In the genomic region with DNA sequence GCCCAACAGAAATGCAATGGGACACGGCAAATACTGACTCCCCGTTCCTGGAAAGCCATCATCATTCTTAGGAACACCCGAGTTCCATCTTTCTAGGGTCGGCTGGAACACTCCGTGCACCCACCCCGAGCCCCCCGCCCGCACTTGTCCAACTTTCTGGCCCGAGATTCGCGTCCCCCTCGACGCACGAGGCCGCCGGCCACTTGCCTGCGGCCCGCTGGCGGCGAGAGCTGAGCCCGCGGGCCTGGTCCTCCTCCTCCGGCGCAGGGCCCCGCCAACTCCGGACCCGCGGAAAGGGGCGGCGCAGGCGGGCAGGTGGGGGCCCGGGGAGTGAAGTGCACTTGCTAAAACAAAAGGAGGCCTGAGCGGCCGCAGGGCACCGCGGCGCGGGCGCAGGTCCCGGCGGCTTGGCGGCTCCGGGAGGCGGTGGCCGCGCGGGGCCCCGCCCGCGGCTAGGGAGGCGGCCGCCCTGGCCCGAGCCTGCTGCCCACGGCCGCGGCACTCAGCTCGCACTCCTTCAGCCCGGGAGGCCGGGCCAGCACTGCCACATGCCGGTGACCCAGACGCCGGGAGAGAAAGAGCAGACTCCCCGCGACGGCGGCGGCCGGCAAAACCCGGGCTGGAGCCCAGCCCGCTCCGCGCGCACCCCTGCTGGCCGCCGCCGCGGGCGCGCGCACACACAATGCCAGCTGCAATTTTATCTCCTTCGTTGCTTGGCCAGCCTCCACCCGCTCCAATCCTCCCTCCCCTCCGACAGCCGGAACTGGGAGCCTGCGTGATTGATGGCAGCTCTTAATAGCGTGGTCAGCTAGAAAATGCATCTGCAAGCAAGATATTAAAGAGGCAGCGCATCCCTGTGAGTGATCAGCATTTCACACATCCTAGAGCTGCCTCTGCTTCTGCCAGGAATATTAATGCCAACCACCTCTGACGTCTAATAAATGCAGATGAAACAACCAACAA, we compare ENCODE assay signal across 1 cellular context.
A peak's percentile ranks its signal among the peaks of the same experiment; 100 is the strongest.
TF ChIP-seq lines count a peak whose summit lies in the region.

No MANE protein-coding gene starts in this region.

TF ChIP-seq in K562, 482 proteins besides CTCF, POLR2A, EP300 and RAD21 (continued from another document and continues in another):
- TF ChIP-seq ZNF239 (CRISPR knock-in tag; IDR thresholded peaks at IDR 0.05) (peak; percentile 53; the same call in 1 of the 2 replicates), ZNF175 (CRISPR knock-in tag; IDR thresholded peaks at IDR 0.05; ENCODE audit: low read depth) (peak; percentile 87), FIP1L1 (IDR thresholded peaks at IDR 0.05; ENCODE audit: low read depth, low read length, poor library complexity, severe bottlenecking) (peak; percentile 97), IRF2 (CRISPR knock-in tag; IDR thresholded peaks at IDR 0.05) (no peak), FOXJ3 (CRISPR knock-in tag; IDR thresholded peaks at IDR 0.05) (no peak), MYNN (IDR thresholded peaks at IDR 0.05) (peak; percentile 61; the same call in 1 of the 2 replicates), MYNN (CRISPR knock-in tag; IDR thresholded peaks at IDR 0.05) (no peak), SIN3A (IDR thresholded peaks at IDR 0.05; ENCODE audit: borderline replicate concordance in 2 of 2, control insufficient read depth in 1 of 2, low read depth in 2 of 2, low read length in 2 of 2) (peak in 1 of 2 experiments; percentile 90; a peak in 1 of 4 replicates), RBM25 (IDR thresholded peaks at IDR 0.05; ENCODE audit: low read depth, low read length, severe bottlenecking) (peak; percentile 56), L3MBTL2 (IDR thresholded peaks at IDR 0.05) (peak; percentile 90), NFIC (IDR thresholded peaks at IDR 0.05) (peak; percentile 74), RFX5 (IDR thresholded peaks at IDR 0.05; ENCODE audit: low read depth, low read length) (0 out of 2 replicates have a peak, but pooled peaks have one; percentile 22), ZNF24 (IDR thresholded peaks at IDR 0.05) (peak; percentile 75), SIN3B (IDR thresholded peaks at IDR 0.05; ENCODE audit: low read depth) (0 out of 2 replicates have a peak, but pooled peaks have one; percentile 59), BACH1 (tag; IDR thresholded peaks at IDR 0.05) (no peak), ZNF3 (CRISPR knock-in tag; IDR thresholded peaks at IDR 0.05) (no peak), HCFC1 (IDR thresholded peaks at IDR 0.05; ENCODE audit: low read depth, low read length) (peak; percentile 67), GABPA (tag; conservative IDR thresholded peaks at IDR 0.05; ENCODE audit: low read depth) (peak; percentile 78), BHLHE40 (IDR thresholded peaks at IDR 0.05; ENCODE audit: low read length) (peak; percentile 44; the same call in 1 of the 2 replicates), TAF1 (IDR thresholded peaks at IDR 0.05; ENCODE audit: control insufficient read depth, extremely low read depth, insufficient read depth, low read length, severe bottlenecking) (peak; percentile 85), KDM1A (IDR thresholded peaks at IDR 0.05) (peak; percentile 32 to 51; a peak in 2 of 4 replicates), CBX1 (IDR thresholded peaks at IDR 0.05; ENCODE audit: low read depth) (peak; percentile 85; the same call in 1 of the 2 replicates), RBFOX2 (IDR thresholded peaks at IDR 0.05; ENCODE audit: low read depth, low read length) (peak; percentile 87), NCOR1 (IDR thresholded peaks at IDR 0.05) (peak; percentile 52), RUNX1 (IDR thresholded peaks at IDR 0.05; ENCODE audit: low read depth) (0 out of 2 replicates have a peak, but pooled peaks have one; percentile 64), CBFA2T2 (conservative IDR thresholded peaks at IDR 0.05) (peak; percentile 60), PHF8 (IDR thresholded peaks at IDR 0.05; ENCODE audit: borderline replicate concordance, low read length) (peak; percentile 45; the same call in 1 of the 2 replicates), ZNF436 (CRISPR knock-in tag; IDR thresholded peaks at IDR 0.05) (no peak), TCF7L2 (IDR thresholded peaks at IDR 0.05; ENCODE audit: low read depth, low read length) (0 out of 2 replicates have a peak, but pooled peaks have one; percentile 26), XRCC5 (IDR thresholded peaks at IDR 0.05; ENCODE audit: low read depth, low read length) (peak; percentile 87; the same call in 1 of the 2 replicates), MEIS2 (IDR thresholded peaks at IDR 0.05; ENCODE audit: partially characterized antibody) (peak; percentile 100), RBM14 (IDR thresholded peaks at IDR 0.05; ENCODE audit: borderline replicate concordance, insufficient read depth, low read depth, low read length) (no peak), ELF4 (CRISPR knock-in tag; IDR thresholded peaks at IDR 0.05) (no peak), GABPB1 (CRISPR knock-in tag; IDR thresholded peaks at IDR 0.05) (peak; percentile 64; the same call in 1 of the 2 replicates), ZNF766 (CRISPR knock-in tag; conservative IDR thresholded peaks at IDR 0.05) (peak; percentile 98), ZBTB1 (CRISPR knock-in tag; IDR thresholded peaks at IDR 0.05; ENCODE audit: borderline replicate concordance, low read depth) (peak; percentile 18; the same call in 1 of the 2 replicates), ZNF124 (CRISPR knock-in tag; IDR thresholded peaks at IDR 0.05) (no peak), SRF (CRISPR knock-in tag; IDR thresholded peaks at IDR 0.05) (peak in 1 of 2 experiments; percentile 16; a peak in 1 of 4 replicates), RBBP5 (IDR thresholded peaks at IDR 0.05; ENCODE audit: borderline replicate concordance, insufficient read depth, low read length, poor library complexity, severe bottlenecking) (peak; percentile 92), KDM5B (IDR thresholded peaks at IDR 0.05; ENCODE audit: insufficient replicate concordance, low read depth, low read length) (peak; percentile 67), FOS (IDR thresholded peaks at IDR 0.05; ENCODE audit: extremely low read depth, insufficient read length) (no peak), ZNF121 (CRISPR knock-in tag; conservative IDR thresholded peaks at IDR 0.05) (0 out of 2 replicates have a peak, but pooled peaks have one; percentile 12), HNRNPUL1 (IDR thresholded peaks at IDR 0.05; ENCODE audit: low read length) (no peak), ELF2 (CRISPR knock-in tag; IDR thresholded peaks at IDR 0.05) (0 out of 2 replicates have a peak, but pooled peaks have one; percentile 54)
- TF ChIP-seq, protein P1, sequence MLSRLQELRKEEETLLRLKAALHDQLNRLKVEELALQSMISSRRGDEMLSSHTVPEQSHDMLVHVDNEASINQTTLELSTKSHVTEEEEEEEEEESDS (CRISPR knock-in tag; IDR thresholded peaks at IDR 0.05) = no peak
- TF ChIP-seq, protein P2, sequence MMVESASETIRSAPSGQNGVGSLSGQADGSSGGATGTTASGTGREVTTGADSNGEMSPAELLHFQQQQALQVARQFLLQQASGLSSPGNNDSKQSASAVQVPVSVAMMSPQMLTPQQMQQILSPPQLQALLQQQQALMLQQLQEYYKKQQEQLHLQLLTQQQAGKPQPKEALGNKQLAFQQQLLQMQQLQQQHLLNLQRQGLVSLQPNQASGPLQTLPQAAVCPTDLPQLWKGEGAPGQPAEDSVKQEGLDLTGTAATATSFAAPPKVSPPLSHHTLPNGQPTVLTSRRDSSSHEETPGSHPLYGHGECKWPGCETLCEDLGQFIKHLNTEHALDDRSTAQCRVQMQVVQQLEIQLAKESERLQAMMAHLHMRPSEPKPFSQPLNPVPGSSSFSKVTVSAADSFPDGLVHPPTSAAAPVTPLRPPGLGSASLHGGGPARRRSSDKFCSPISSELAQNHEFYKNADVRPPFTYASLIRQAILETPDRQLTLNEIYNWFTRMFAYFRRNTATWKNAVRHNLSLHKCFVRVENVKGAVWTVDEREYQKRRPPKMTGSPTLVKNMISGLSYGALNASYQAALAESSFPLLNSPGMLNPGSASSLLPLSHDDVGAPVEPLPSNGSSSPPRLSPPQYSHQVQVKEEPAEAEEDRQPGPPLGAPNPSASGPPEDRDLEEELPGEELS (CRISPR knock-in tag; IDR thresholded peaks at IDR 0.05; ENCODE audit: borderline replicate concordance) = peak; percentile 37; the same call in 1 of the 2 replicates
- TF ChIP-seq, protein P3, sequence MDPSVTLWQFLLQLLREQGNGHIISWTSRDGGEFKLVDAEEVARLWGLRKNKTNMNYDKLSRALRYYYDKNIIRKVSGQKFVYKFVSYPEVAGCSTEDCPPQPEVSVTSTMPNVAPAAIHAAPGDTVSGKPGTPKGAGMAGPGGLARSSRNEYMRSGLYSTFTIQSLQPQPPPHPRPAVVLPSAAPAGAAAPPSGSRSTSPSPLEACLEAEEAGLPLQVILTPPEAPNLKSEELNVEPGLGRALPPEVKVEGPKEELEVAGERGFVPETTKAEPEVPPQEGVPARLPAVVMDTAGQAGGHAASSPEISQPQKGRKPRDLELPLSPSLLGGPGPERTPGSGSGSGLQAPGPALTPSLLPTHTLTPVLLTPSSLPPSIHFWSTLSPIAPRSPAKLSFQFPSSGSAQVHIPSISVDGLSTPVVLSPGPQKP (CRISPR knock-in tag; IDR thresholded peaks at IDR 0.05) = no peak
- TF ChIP-seq, protein P4, sequence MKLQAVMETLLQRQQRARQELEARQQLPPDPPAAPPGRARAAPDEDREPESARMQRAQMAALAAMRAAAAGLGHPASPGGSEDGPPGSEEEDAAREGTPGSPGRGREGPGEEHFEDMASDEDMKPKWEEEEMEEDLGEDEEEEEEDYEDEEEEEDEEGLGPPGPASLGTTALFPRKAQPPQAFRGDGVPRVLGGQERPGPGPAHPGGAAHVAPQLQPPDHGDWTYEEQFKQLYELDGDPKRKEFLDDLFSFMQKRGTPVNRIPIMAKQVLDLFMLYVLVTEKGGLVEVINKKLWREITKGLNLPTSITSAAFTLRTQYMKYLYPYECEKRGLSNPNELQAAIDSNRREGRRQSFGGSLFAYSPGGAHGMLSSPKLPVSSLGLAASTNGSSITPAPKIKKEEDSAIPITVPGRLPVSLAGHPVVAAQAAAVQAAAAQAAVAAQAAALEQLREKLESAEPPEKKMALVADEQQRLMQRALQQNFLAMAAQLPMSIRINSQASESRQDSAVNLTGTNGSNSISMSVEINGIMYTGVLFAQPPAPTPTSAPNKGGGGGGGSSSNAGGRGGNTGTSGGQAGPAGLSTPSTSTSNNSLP (IDR thresholded peaks at IDR 0.05; ENCODE audit: borderline replicate concordance, low read depth, low read length) = peak; percentile 25; the same call in 1 of the 2 replicates
- TF ChIP-seq, protein P5, sequence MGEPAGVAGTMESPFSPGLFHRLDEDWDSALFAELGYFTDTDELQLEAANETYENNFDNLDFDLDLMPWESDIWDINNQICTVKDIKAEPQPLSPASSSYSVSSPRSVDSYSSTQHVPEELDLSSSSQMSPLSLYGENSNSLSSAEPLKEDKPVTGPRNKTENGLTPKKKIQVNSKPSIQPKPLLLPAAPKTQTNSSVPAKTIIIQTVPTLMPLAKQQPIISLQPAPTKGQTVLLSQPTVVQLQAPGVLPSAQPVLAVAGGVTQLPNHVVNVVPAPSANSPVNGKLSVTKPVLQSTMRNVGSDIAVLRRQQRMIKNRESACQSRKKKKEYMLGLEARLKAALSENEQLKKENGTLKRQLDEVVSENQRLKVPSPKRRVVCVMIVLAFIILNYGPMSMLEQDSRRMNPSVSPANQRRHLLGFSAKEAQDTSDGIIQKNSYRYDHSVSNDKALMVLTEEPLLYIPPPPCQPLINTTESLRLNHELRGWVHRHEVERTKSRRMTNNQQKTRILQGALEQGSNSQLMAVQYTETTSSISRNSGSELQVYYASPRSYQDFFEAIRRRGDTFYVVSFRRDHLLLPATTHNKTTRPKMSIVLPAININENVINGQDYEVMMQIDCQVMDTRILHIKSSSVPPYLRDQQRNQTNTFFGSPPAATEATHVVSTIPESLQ (CRISPR knock-in tag; IDR thresholded peaks at IDR 0.05) = 0 out of 2 replicates have a peak, but pooled peaks have one; percentile 33
- TF ChIP-seq, protein P6, sequence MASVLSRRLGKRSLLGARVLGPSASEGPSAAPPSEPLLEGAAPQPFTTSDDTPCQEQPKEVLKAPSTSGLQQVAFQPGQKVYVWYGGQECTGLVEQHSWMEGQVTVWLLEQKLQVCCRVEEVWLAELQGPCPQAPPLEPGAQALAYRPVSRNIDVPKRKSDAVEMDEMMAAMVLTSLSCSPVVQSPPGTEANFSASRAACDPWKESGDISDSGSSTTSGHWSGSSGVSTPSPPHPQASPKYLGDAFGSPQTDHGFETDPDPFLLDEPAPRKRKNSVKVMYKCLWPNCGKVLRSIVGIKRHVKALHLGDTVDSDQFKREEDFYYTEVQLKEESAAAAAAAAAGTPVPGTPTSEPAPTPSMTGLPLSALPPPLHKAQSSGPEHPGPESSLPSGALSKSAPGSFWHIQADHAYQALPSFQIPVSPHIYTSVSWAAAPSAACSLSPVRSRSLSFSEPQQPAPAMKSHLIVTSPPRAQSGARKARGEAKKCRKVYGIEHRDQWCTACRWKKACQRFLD (CRISPR knock-in tag; IDR thresholded peaks at IDR 0.05) = peak; percentile 97
- TF ChIP-seq, protein P7, sequence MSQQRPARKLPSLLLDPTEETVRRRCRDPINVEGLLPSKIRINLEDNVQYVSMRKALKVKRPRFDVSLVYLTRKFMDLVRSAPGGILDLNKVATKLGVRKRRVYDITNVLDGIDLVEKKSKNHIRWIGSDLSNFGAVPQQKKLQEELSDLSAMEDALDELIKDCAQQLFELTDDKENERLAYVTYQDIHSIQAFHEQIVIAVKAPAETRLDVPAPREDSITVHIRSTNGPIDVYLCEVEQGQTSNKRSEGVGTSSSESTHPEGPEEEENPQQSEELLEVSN (IDR thresholded peaks at IDR 0.05; ENCODE audit: borderline replicate concordance in 1 of 2, extremely low read depth in 1 of 2, insufficient read depth in 1 of 2, insufficient read length in 1 of 2, low read depth in 1 of 2, low read length in 1 of 2, poor library complexity in 1 of 2, severe bottlenecking in 1 of 2) = peak; percentile 77 to 88
- TF ChIP-seq, protein P8, sequence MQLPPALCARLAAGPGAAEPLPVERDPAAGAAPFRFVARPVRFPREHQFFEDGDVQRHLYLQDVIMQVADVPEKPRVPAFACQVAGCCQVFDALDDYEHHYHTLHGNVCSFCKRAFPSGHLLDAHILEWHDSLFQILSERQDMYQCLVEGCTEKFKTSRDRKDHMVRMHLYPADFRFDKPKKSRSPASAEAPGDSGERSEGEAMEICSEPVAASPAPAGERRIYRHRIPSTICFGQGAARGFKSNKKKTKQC (CRISPR knock-in tag; IDR thresholded peaks at IDR 0.05) = no peak
- TF ChIP-seq, protein P9, sequence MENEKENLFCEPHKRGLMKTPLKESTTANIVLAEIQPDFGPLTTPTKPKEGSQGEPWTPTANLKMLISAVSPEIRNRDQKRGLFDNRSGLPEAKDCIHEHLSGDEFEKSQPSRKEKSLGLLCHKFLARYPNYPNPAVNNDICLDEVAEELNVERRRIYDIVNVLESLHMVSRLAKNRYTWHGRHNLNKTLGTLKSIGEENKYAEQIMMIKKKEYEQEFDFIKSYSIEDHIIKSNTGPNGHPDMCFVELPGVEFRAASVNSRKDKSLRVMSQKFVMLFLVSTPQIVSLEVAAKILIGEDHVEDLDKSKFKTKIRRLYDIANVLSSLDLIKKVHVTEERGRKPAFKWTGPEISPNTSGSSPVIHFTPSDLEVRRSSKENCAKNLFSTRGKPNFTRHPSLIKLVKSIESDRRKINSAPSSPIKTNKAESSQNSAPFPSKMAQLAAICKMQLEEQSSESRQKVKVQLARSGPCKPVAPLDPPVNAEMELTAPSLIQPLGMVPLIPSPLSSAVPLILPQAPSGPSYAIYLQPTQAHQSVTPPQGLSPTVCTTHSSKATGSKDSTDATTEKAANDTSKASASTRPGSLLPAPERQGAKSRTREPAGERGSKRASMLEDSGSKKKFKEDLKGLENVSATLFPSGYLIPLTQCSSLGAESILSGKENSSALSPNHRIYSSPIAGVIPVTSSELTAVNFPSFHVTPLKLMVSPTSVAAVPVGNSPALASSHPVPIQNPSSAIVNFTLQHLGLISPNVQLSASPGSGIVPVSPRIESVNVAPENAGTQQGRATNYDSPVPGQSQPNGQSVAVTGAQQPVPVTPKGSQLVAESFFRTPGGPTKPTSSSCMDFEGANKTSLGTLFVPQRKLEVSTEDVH (IDR thresholded peaks at IDR 0.05; ENCODE audit: low read depth, partially characterized antibody) = peak; percentile 73
